In genomic region chr7:41882271-41882670, GRCh38 we compare ENCODE assay signal across 12 cellular contexts.
DNase-seq lines count a peak whose midpoint lies in the region; ATAC-seq and TF ChIP-seq lines count a peak whose summit lies in the region.
"Had no signal": no experiment of that assay in that cellular context is flagged by ENCODE, and none has a peak within 500 bp of the region (broad histone marks: within the 10 kb centered on the region; RNA-seq: fewer than 3 reads in every experiment).

No MANE protein-coding gene starts in this region.

- no peaks in the 10 kb centered on the region for H3K36me3 ChIP-seq in OCI-LY3 (replicated peaks; ENCODE audit: low read depth, low read length)

- peak; percentile 3 for DNase-seq in G401 (ENCODE audit: low spot score)
- peak; percentile 35 for DNase-seq in medulla oblongata (ENCODE audit: extremely low spot score)
- no peak for DNase-seq in DMS53 (lab: John Stamatoyannopoulos, UW)
- no peak for DNase-seq in dermis blood vessel endothelial cell
- DNase-seq: left cardiac atrium, NCI-H345, SW 1271 had no signal

- H3K4me1 ChIP-seq in OCI-LY3 (ENCODE audit: low read length): peaks cover 25% of the 10 kb centered on the region

- no peak for TF ChIP-seq CTCF in OCI-LY3 (IDR thresholded peaks at IDR 0.05; ENCODE audit: low read depth, low read length)

- H3K27ac ChIP-seq in OCI-LY3 (ENCODE audit: low read length): peak overlapping the region; percentile 47

- in situ Hi-C loops in G401 (cut with HindIII; ENCODE audit: low sequenced_read_pairs): no loop called here

- H2AFZ ChIP-seq in OCI-LY3 (ENCODE audit: low read depth, low read length): no peak overlapping the region
- H2AFZ ChIP-seq: GM23338 had no signal

- H4K20me1 ChIP-seq in OCI-LY3 (ENCODE audit: insufficient read depth, low read length): no peaks in the 10 kb centered on the region

- ATAC-seq in GM19452 (IDR thresholded peaks at IDR 0.05; ENCODE audit: unreplicated experiment) (peak; percentile 14), HG02870 (IDR thresholded peaks at IDR 0.05; ENCODE audit: unreplicated experiment) (no peak), GM21717 (IDR thresholded peaks at IDR 0.05; ENCODE audit: unreplicated experiment) (no peak)
- ATAC-seq: GM23338 had no signal

- H3K4me2 ChIP-seq in OCI-LY3 (ENCODE audit: low read length): peak overlapping the region; percentile 73
- H3K4me2 ChIP-seq: GM23338 had no signal

- peaks cover 7% of the 10 kb centered on the region; the same call in 1 of the 2 replicates for H3K9me3 ChIP-seq in OCI-LY3 (ENCODE audit: insufficient read depth, low read length)

- H3K27me3 ChIP-seq in OCI-LY3 (ENCODE audit: low read depth, low read length): peaks cover 70% of the 10 kb centered on the region

- no peak overlapping the region for H3K9ac ChIP-seq in OCI-LY3 (ENCODE audit: low read length)

- no peaks in the 10 kb centered on the region for H3K79me2 ChIP-seq in OCI-LY3 (ENCODE audit: low read length)

- peak overlapping the region; percentile 39 for H3K4me3 ChIP-seq in OCI-LY3 (ENCODE audit: low read length)
- H3K4me3 ChIP-seq: GM23338 had no signal

Comparison
In these comparisons a context has a peak if more than half of its experiments do, and no peak if none do; other contexts are left out.
1. DNase-seq: peak in G401 (single experiment) and medulla oblongata (single experiment); none in DMS53 (single experiment) and dermis blood vessel endothelial cell (single experiment).